In the genomic region with DNA sequence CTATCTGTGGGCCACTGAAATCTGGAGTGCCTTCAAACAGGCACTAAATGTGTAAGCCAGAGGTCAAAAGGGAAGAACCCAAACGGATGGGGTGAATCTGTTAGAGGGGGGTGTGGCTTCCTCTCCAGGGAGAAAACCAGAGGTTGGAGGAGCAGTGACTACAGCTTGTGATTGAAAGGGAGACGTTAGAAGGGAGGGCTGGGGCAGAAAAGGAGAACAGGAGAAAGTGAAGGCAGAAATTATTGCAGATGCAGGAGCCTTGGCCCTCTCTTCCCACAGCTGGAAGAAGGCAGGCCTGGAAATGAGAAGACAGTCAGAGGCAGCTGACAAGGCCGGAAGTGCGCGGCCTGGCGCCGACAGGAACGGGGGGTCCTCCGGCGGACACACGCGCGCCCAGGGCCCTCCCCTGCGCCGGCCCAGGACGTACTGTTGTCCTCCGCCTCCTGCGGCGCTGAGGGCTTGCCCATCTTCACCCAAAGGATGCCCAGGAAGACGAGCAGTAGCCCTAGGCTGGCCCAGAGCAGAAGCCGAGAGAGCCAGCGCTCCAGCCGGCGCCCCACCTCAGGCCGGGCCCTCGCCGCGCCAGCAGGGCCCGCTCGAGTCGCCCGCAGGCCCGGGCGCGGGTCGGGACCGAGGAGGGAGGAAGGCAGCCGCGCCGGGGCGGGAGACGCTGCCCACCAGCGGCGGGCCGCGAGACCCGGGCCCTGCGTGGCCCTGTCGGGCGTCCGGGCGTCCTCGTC, we compare ENCODE assay signal across 8 cellular contexts. TPM values are rescaled to one million over a fixed set of nuclear protein-coding genes. Genes with fewer than 3 reads are reported as not detected.
DNase-seq lines count a peak whose midpoint lies in the region; ATAC-seq and TF ChIP-seq lines count a peak whose summit lies in the region.

No MANE protein-coding gene starts in this region.

- H3K36me3 Mint-ChIP-seq in activated naive CD8-positive, alpha-beta T cell, result no peaks in the 10 kb centered on the region
- no peaks in the 10 kb centered on the region for H3K36me3 Mint-ChIP-seq in glutamatergic neuron (ENCODE audit: unreplicated experiment)
- H3K36me3 Mint-ChIP-seq in osteocyte (ENCODE audit: unreplicated experiment), result peaks cover 16% of the 10 kb centered on the region
- peaks cover 15% of the 10 kb centered on the region for H3K36me3 Mint-ChIP-seq in type B pancreatic cell

- H3K4me1 Mint-ChIP-seq in activated naive CD8-positive, alpha-beta T cell (ENCODE audit: low read depth), result peaks cover 49% of the 10 kb centered on the region
- H3K4me1 Mint-ChIP-seq in glutamatergic neuron (ENCODE audit: low read depth, unreplicated experiment) (peaks cover 60% of the 10 kb centered on the region), osteocyte (ENCODE audit: unreplicated experiment) (peaks cover 61% of the 10 kb centered on the region), type B pancreatic cell (ENCODE audit: unreplicated experiment) (peaks cover 64% of the 10 kb centered on the region)

- no peaks in the 10 kb centered on the region for H3K27me3 Mint-ChIP-seq in activated naive CD8-positive, alpha-beta T cell
- H3K27me3 Mint-ChIP-seq in glutamatergic neuron (ENCODE audit: unreplicated experiment) (peaks cover 7% of the 10 kb centered on the region), osteocyte (ENCODE audit: unreplicated experiment) (no peaks in the 10 kb centered on the region), type B pancreatic cell (peaks cover under 1% of the 10 kb centered on the region)

- peak overlapping the region; percentile 97 for H3K4me3 Mint-ChIP-seq in activated naive CD8-positive, alpha-beta T cell
- H3K4me3 Mint-ChIP-seq in glutamatergic neuron (ENCODE audit: unreplicated experiment) (peak overlapping the region; percentile 97), osteocyte (ENCODE audit: unreplicated experiment) (peak overlapping the region; percentile 82), type B pancreatic cell (peak overlapping the region; percentile 96)

- ATAC-seq in GM19397 (IDR thresholded peaks at IDR 0.05; ENCODE audit: unreplicated experiment) (peak; percentile 41), HG03521 (IDR thresholded peaks at IDR 0.05; ENCODE audit: unreplicated experiment) (peak; percentile 39)

- no peaks in the 10 kb centered on the region for H3K9me3 Mint-ChIP-seq in activated naive CD8-positive, alpha-beta T cell (ENCODE audit: low read depth)
- H3K9me3 Mint-ChIP-seq in glutamatergic neuron (ENCODE audit: unreplicated experiment) (peaks cover 6% of the 10 kb centered on the region), osteocyte (ENCODE audit: unreplicated experiment) (no peaks in the 10 kb centered on the region), type B pancreatic cell (no peaks in the 10 kb centered on the region)

- DNase-seq in COR-L47 (lab: John Stamatoyannopoulos, UW) (peak; percentile 46), SK-N-DZ (ENCODE audit: low spot score) (peak; percentile 46), glutamatergic neuron (peak; percentile 65), osteocyte (ENCODE audit: extremely low spot score, unreplicated experiment) (no peak), type B pancreatic cell (ENCODE audit: extremely low spot score, unreplicated experiment) (no peak)

- peak overlapping the region; percentile 97 for H3K27ac Mint-ChIP-seq in activated naive CD8-positive, alpha-beta T cell
- H3K27ac Mint-ChIP-seq in glutamatergic neuron (ENCODE audit: unreplicated experiment), result peak overlapping the region; percentile 94
- H3K27ac Mint-ChIP-seq in osteocyte (ENCODE audit: unreplicated experiment), result peak overlapping the region; percentile 93
- peak overlapping the region; percentile 93 for H3K27ac Mint-ChIP-seq in type B pancreatic cell

- TF ChIP-seq CTCF in glutamatergic neuron (IDR thresholded peaks at IDR 0.05; ENCODE audit: partially characterized antibody, unreplicated experiment) (no peak), osteocyte (IDR thresholded peaks at IDR 0.05) (no peak), type B pancreatic cell (conservative IDR thresholded peaks at IDR 0.05) (no peak)

RNA-seq across cellular contexts. Expression of gene LEMD2, which starts 0.8 kb away (rescaled TPM):
- 48.5 and 52.3 TPM in 2 replicates for polyA plus RNA-seq in SK-N-DZ (2014; cell fraction: cytosol; rRNA removed)
- 107 and 111 TPM in 2 replicates for polyA plus RNA-seq in SK-N-DZ (2014; cell fraction: nucleus; rRNA removed)
- total RNA-seq in glutamatergic neuron (ENCODE audit: unreplicated experiment), result 82.4 TPM
- 69.3 and 70.4 TPM in 2 replicates for total RNA-seq in osteocyte
- 58.2 and 64.7 TPM in 2 replicates for total RNA-seq in type B pancreatic cell (ENCODE audit: low replicate concordance)

RNA-seq across cellular contexts. Expression of gene MLN, which starts 15.7 kb away (rescaled TPM):
- polyA plus RNA-seq in SK-N-DZ (2014; cell fraction: cytosol; rRNA removed), result not detected in 2 replicates
- polyA plus RNA-seq in SK-N-DZ (2014; cell fraction: nucleus; rRNA removed), result not detected in 2 replicates
- total RNA-seq in glutamatergic neuron (ENCODE audit: unreplicated experiment) (not detected), osteocyte (not detected in 2 replicates), type B pancreatic cell (ENCODE audit: low replicate concordance) (0.65 and 4.6 TPM in 2 replicates)

RNA-seq across cellular contexts. Expression of gene IP6K3, which starts 41.4 kb away (rescaled TPM):
- polyA plus RNA-seq in SK-N-DZ (2014; cell fraction: cytosol; rRNA removed), result not detected in 2 replicates
- polyA plus RNA-seq in SK-N-DZ (2014; cell fraction: nucleus; rRNA removed), result not detected in 2 replicates
- total RNA-seq in glutamatergic neuron (ENCODE audit: unreplicated experiment) (2.7 TPM), osteocyte (3.0 and 4.0 TPM in 2 replicates), type B pancreatic cell (ENCODE audit: low replicate concordance) (0.75 TPM in 1 of 2 replicates, not detected in the other)

Comparison
In these comparisons a context has a peak if more than half of its experiments do, and no peak if none do; other contexts are left out.
1. DNase-seq: peak in COR-L47 (single experiment), SK-N-DZ (single experiment) and glutamatergic neuron (single experiment); none in osteocyte (single experiment) and type B pancreatic cell (single experiment).
2. Peak in every context shown above with its lines, with median percentiles within 50 percentile points of each other: H3K27ac Mint-ChIP-seq and H3K4me3 Mint-ChIP-seq.